ENCODE assay signal across 23 cellular contexts in the genomic region with DNA sequence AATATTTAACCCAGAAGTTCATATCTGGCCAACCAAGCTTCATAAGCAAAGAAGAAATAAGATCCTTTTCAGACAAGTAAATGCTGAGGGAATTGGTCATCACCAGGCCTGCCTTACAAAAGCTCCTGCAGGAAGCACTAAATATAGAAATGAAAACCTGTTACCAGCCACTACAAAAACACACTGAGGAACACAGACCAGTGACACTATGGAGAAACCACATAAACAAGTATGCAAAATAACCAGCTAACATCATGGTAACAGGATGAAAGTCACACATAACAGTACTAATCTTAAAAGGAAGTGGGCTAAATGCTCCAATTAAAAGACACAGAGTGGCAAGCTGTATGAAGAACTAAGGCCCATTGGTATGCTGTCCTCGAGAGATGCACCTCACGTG.
DNase-seq lines count a peak whose midpoint lies in the region; ATAC-seq and TF ChIP-seq lines count a peak whose summit lies in the region.
"Had no signal": no experiment of that assay in that cellular context is flagged by ENCODE, and none has a peak within 500 bp of the region (broad histone marks: within the 10 kb centered on the region; RNA-seq: fewer than 3 reads in every experiment).

No MANE protein-coding gene starts in this region.

- peaks cover 4% of the 10 kb centered on the region for H3K9me3 Mint-ChIP-seq in activated CD8-positive, alpha-beta memory T cell treated with anti-CD3 and anti-CD28 coated beads, Interleukin-2, amount 10 ng/mL, durations not matched to agents 7 days and 5 days (ENCODE audit: low read depth)

- H3K36me3 Mint-ChIP-seq in activated CD8-positive, alpha-beta memory T cell treated with anti-CD3 and anti-CD28 coated beads, Interleukin-2, amount 10 ng/mL, durations not matched to agents 7 days and 5 days, result no peaks in the 10 kb centered on the region
- H3K36me3 Mint-ChIP-seq: stimulated activated effector memory CD8-positive, alpha-beta T cell treated with anti-CD3 and anti-CD28 coated beads, Interleukin-12 subunit alpha, Interleukin-12 subunit beta, amount 100 ng/mL, for 72 hours had no signal

- H3K4me2 ChIP-seq in Loucy (ENCODE audit: low read depth, low read length, poor library complexity, severe bottlenecking), result peak overlapping the region; percentile 35
- H3K4me2 ChIP-seq: SK-N-SH had no signal

- H3K4me3 Mint-ChIP-seq in activated CD8-positive, alpha-beta memory T cell treated with anti-CD3 and anti-CD28 coated beads, Interleukin-2, amount 10 ng/mL, durations not matched to agents 7 days and 5 days, result no peak overlapping the region
- H3K4me3 Mint-ChIP-seq: stimulated activated effector memory CD8-positive, alpha-beta T cell treated with anti-CD3 and anti-CD28 coated beads, Interleukin-12 subunit alpha, Interleukin-12 subunit beta, amount 100 ng/mL, for 72 hours had no signal

- H3F3A ChIP-seq in Loucy (ENCODE audit: low read depth), result no peaks in the 10 kb centered on the region

- H3K27ac Mint-ChIP-seq in activated CD8-positive, alpha-beta memory T cell treated with anti-CD3 and anti-CD28 coated beads, Interleukin-2, amount 10 ng/mL, durations not matched to agents 7 days and 5 days, result no peak overlapping the region
- H3K27ac Mint-ChIP-seq: stimulated activated effector memory CD8-positive, alpha-beta T cell treated with anti-CD3 and anti-CD28 coated beads, Interleukin-12 subunit alpha, Interleukin-12 subunit beta, amount 100 ng/mL, for 72 hours had no signal

- no peaks in the 10 kb centered on the region for H3K9me3 ChIP-seq in Loucy (ENCODE audit: insufficient read depth, low read depth, low read length)
- H3K9me3 ChIP-seq: SK-N-SH, tibial artery had no signal

- CTCF ChIA-PET in activated CD8-positive, alpha-beta memory T cell treated with anti-CD3 and anti-CD28 coated beads, Interleukin-2, amount 10 ng/mL, durations not matched to agents 7 days and 5 days (lab: Charles Lee), result interaction anchor here (1.5 kb wide), 1 partner anchor 10 kb away, joined by 4 read pairs; no protein-coding TSS in a partner anchor

- no peaks in the 10 kb centered on the region for H4K20me1 ChIP-seq in Loucy (ENCODE audit: insufficient read depth, low read length, poor library complexity, severe bottlenecking)

- peaks cover 11% of the 10 kb centered on the region for H3K4me1 Mint-ChIP-seq in activated CD8-positive, alpha-beta memory T cell treated with anti-CD3 and anti-CD28 coated beads, Interleukin-2, amount 10 ng/mL, durations not matched to agents 7 days and 5 days
- H3K4me1 Mint-ChIP-seq: stimulated activated effector memory CD8-positive, alpha-beta T cell treated with anti-CD3 and anti-CD28 coated beads, Interleukin-12 subunit alpha, Interleukin-12 subunit beta, amount 100 ng/mL, for 72 hours had no signal

- peak; percentile 39 for ATAC-seq in activated CD8-positive, alpha-beta memory T cell treated with anti-CD3 and anti-CD28 coated beads, Interleukin-2, amount 10 ng/mL, durations not matched to agents 7 days and 5 days
- no peak for ATAC-seq in GM21528 (IDR thresholded peaks at IDR 0.05; ENCODE audit: low FRiP score, unreplicated experiment)
- ATAC-seq: left lobe of liver; mucosa of descending colon; stimulated activated effector memory CD8-positive, alpha-beta T cell treated with anti-CD3 and anti-CD28 coated beads, Interleukin-12 subunit alpha, Interleukin-12 subunit beta, amount 100 ng/mL, for 72 hours had no signal

- peaks cover 12% of the 10 kb centered on the region for H3K4me1 ChIP-seq in Loucy (ENCODE audit: insufficient read depth, low read length, poor library complexity, severe bottlenecking)
- H3K4me1 ChIP-seq: tibial artery had no signal

- no peaks in the 10 kb centered on the region for H3K27me3 Mint-ChIP-seq in activated CD8-positive, alpha-beta memory T cell treated with anti-CD3 and anti-CD28 coated beads, Interleukin-2, amount 10 ng/mL, durations not matched to agents 7 days and 5 days

- H2AFZ ChIP-seq in Loucy (ENCODE audit: low read length), result peak overlapping the region; percentile 7; the same call in 1 of the 2 replicates

- H3K9me2 ChIP-seq in Loucy (replicated peaks; ENCODE audit: low read depth, low read length), result no peaks in the 10 kb centered on the region
- H3K9me2 ChIP-seq: SK-N-SH had no signal

- no peak for DNase-seq in activated CD8-positive, alpha-beta memory T cell treated with anti-CD3 and anti-CD28 coated beads, Interleukin-2, amount 10 ng/mL, durations not matched to agents 7 days and 5 days
- DNase-seq in activated CD8-positive, alpha-beta memory T cell treated with anti-CD3 and anti-CD28 coated beads, Interleukin-2, amount 50 U/mL, for 4 hours, result no peak
- DNase-seq in dermis blood vessel endothelial cell (peak; percentile 34), non-pigmented ciliary epithelial cell (ENCODE audit: low read depth) (peak; percentile 82), NCI-H524 treated with DMSO at 0.1 percent for 48 hours (lab: John Stamatoyannopoulos, UW) (no peak), cortex of kidney (lab: John Stamatoyannopoulos, UW) (no peak)
- DNase-seq: activated CD4-positive, CD25-positive, alpha-beta regulatory T cell treated with anti-CD3 and anti-CD28 coated beads, Interleukin-2, amount 50 U/mL, for 72 hours; activated gamma-delta T cell; amygdala; DMS153; Kasumi-1; mucosa of descending colon; NCI-H1436 treated with DMSO at 0.1 percent for 48 hours; NCI-H774; retina; SK-N-SH; stimulated activated CD4-positive, alpha-beta T cell treated with anti-CD3 and anti-CD28 coated beads, Interleukin-15, amount 100 ng/mL, for 24 hours; T1000; tibial artery had no signal

- no peak for TF ChIP-seq CTCF in Loucy (conservative IDR thresholded peaks at IDR 0.05; ENCODE audit: low read length)

- H3K36me3 ChIP-seq in Loucy (ENCODE audit: insufficient read depth, low read length), result no peaks in the 10 kb centered on the region

- no peak overlapping the region for H3K4me3 ChIP-seq in Loucy (ENCODE audit: low read length, poor library complexity, severe bottlenecking)
- H3K4me3 ChIP-seq: mucosa of descending colon, tibial artery had no signal

- H3K9ac ChIP-seq in Loucy (ENCODE audit: low read depth, low read length, poor library complexity, severe bottlenecking), result no peak overlapping the region
- H3K9ac ChIP-seq: SK-N-SH had no signal

- no peaks in the 10 kb centered on the region for H3K79me2 ChIP-seq in Loucy (ENCODE audit: insufficient read depth, low read length)

- H3K27me3 ChIP-seq in Loucy (ENCODE audit: insufficient read depth, low read length, poor library complexity, severe bottlenecking), result no peaks in the 10 kb centered on the region
- H3K27me3 ChIP-seq: tibial artery had no signal

Comparison
In these comparisons a context has a peak if more than half of its experiments do, and no peak if none do; other contexts are left out.
1. DNase-seq: peak in dermis blood vessel endothelial cell (single experiment) and non-pigmented ciliary epithelial cell (single experiment); none in activated CD8-positive, alpha-beta memory T cell treated with anti-CD3 and anti-CD28 coated beads, Interleukin-2, amount 10 ng/mL, durations not matched to agents 7 days and 5 days (single experiment), activated CD8-positive, alpha-beta memory T cell treated with anti-CD3 and anti-CD28 coated beads, Interleukin-2, amount 50 U/mL, for 4 hours (single experiment), NCI-H524 treated with DMSO at 0.1 percent for 48 hours (single experiment) and cortex of kidney (single experiment).